21 cellular contexts compared by ENCODE assay signal in genomic region chr5:160743027-160743426, GRCh38.
DNase-seq lines count a peak whose midpoint lies in the region; ATAC-seq and TF ChIP-seq lines count a peak whose summit lies in the region.
"Had no signal": no experiment of that assay in that cellular context is flagged by ENCODE, and none has a peak within 500 bp of the region (broad histone marks: within the 10 kb centered on the region; RNA-seq: fewer than 3 reads in every experiment).

No MANE protein-coding gene starts in this region.

- no peak for TF ChIP-seq CTCF in right atrium auricular region (IDR thresholded peaks at IDR 0.05)

- H3K9me3 ChIP-seq in right atrium auricular region: no peaks in the 10 kb centered on the region
- H3K9me3 ChIP-seq: gastrocnemius medialis had no signal

- ATAC-seq in GM18907 (IDR thresholded peaks at IDR 0.05; ENCODE audit: unreplicated experiment): peak; percentile 90
- ATAC-seq in GM21717 (IDR thresholded peaks at IDR 0.05; ENCODE audit: unreplicated experiment): peak; percentile 81
- ATAC-seq in HG03196 (IDR thresholded peaks at IDR 0.05; ENCODE audit: unreplicated experiment): peak; percentile 51
- ATAC-seq: activated naive CD4-positive, alpha-beta T cell treated with anti-CD3 and anti-CD28 coated beads, Interleukin-2, amount 50 U/mL, for 72 hours; gastrocnemius medialis had no signal

- H3K36me3 ChIP-seq in right atrium auricular region: no peaks in the 10 kb centered on the region
- H3K36me3 ChIP-seq: gastrocnemius medialis had no signal

- H3K4me1 ChIP-seq in right atrium auricular region: no peaks in the 10 kb centered on the region
- H3K4me1 ChIP-seq: gastrocnemius medialis had no signal

- H3K27me3 ChIP-seq in right atrium auricular region: no peaks in the 10 kb centered on the region
- H3K27me3 ChIP-seq: gastrocnemius medialis had no signal

- peak; percentile 70 for DNase-seq in renal cortical epithelial cell (ENCODE audit: low read depth)
- no peak for DNase-seq in DMS 273 (lab: John Stamatoyannopoulos, UW; ENCODE audit: unreplicated experiment)
- DNase-seq in germinal center (ENCODE audit: low spot score): no peak
- no peak for DNase-seq in activated effector memory CD4-positive, alpha-beta T cell treated with Interleukin-2 at 50 U/mL for 16 hours
- DNase-seq in right atrium auricular region (ENCODE audit: low spot score): no peak
- DNase-seq: activated CD4-positive, alpha-beta T cell treated with anti-CD3 and anti-CD28 coated beads, Interleukin-2, amount 50 U/mL, for 4 hours; activated T-cell treated with anti-CD3 and anti-CD28 coated beads, Interleukin-2, amount 50 U/mL, for 24 hours; Calu3; gastrocnemius medialis; GDM1; naive B cell; NCI-H1092 treated with DMSO at 0.1 percent for 48 hours; NCI-H774; stimulated activated naive B cell treated with anti-CD40 and anti-IgM and Interleukin-4, amounts not matched to agents 10 μg/mL and 1 μg/mL and 100 μg/mL, for 72 hours; trophoblast cell had no signal

- H3K27ac ChIP-seq in right atrium auricular region: no peak overlapping the region
- H3K27ac ChIP-seq: gastrocnemius medialis had no signal

- H3K4me3 ChIP-seq in right atrium auricular region: no peak overlapping the region
- H3K4me3 ChIP-seq: gastrocnemius medialis, lung, smooth muscle cell had no signal
